23 cellular contexts compared by ENCODE assay signal in genomic region chr17:79461041-79461440, GRCh38.
A peak's percentile ranks its signal among the peaks of the same experiment; 100 is the strongest.
DNase-seq lines count a peak whose midpoint lies in the region; ATAC-seq, FAIRE-seq and TF ChIP-seq lines count a peak whose summit lies in the region.
"Had no signal": no experiment of that assay in that cellular context is flagged by ENCODE, and none has a peak within 500 bp of the region (broad histone marks: within the 10 kb centered on the region; RNA-seq: fewer than 3 reads in every experiment).

No MANE protein-coding gene starts in this region.

- TF ChIP-seq CTCF in bronchial epithelial cell (IDR thresholded peaks at IDR 0.05; ENCODE audit: insufficient read depth, low read length, severe bottlenecking) (no peak), osteocyte (IDR thresholded peaks at IDR 0.05) (no peak), left lung (IDR thresholded peaks at IDR 0.05) (no peak)

- H3K27me3 ChIP-seq in bronchial epithelial cell (ENCODE audit: control insufficient read depth, insufficient read depth, low read length) (no peaks in the 10 kb centered on the region), left lung (peaks cover 0 to 45% of the 10 kb centered on the region in 2 donors)
- H3K27me3 ChIP-seq: pancreas had no signal

- no peak for TF ChIP-seq POLR2A in GM12891 (IDR thresholded peaks at IDR 0.05; ENCODE audit: low read depth, low read length)

- H3K4me1 Mint-ChIP-seq in osteocyte (ENCODE audit: unreplicated experiment): peaks cover 30% of the 10 kb centered on the region
- H3K4me1 Mint-ChIP-seq: naive B cell had no signal

- H3K27ac ChIP-seq in left lung: no peak overlapping the region
- H3K27ac ChIP-seq: coronary artery, pancreas had no signal

- H3K4me1 ChIP-seq in left lung: no peaks in the 10 kb centered on the region
- H3K4me1 ChIP-seq: pancreas had no signal

- no peaks in the 10 kb centered on the region for H3K9me3 ChIP-seq in left lung
- H3K9me3 ChIP-seq: pancreas had no signal

- H3K9me3 Mint-ChIP-seq in osteocyte (ENCODE audit: unreplicated experiment): no peaks in the 10 kb centered on the region
- H3K9me3 Mint-ChIP-seq: activated naive CD4-positive, alpha-beta T cell treated with anti-CD3 and anti-CD28 coated beads for 36 hours; activated T-cell treated with anti-CD3 and anti-CD28 coated beads, Interleukin-2, amount 50 U/mL, for 4 hours had no signal

- H3K27ac Mint-ChIP-seq in osteocyte (ENCODE audit: unreplicated experiment): peak overlapping the region; percentile 62
- H3K27ac Mint-ChIP-seq: activated naive CD4-positive, alpha-beta T cell treated with anti-CD3 and anti-CD28 coated beads for 36 hours; naive B cell had no signal

- no peaks in the 10 kb centered on the region for H3K27me3 Mint-ChIP-seq in osteocyte (ENCODE audit: unreplicated experiment)

- FAIRE-seq in bronchial epithelial cell (lab: Jason Lieb, UNC) (peak; percentile 28), GM12891 (lab: Jason Lieb, UNC) (no peak)
- FAIRE-seq: H1, kidney, pancreas had no signal

- intact Hi-C loops in left lung (cut with DNase I): no loop called here

- H3K4me3 Mint-ChIP-seq in osteocyte (ENCODE audit: unreplicated experiment): no peak overlapping the region
- H3K4me3 Mint-ChIP-seq: activated naive CD4-positive, alpha-beta T cell treated with anti-CD3 and anti-CD28 coated beads for 36 hours; activated T-cell treated with anti-CD3 and anti-CD28 coated beads, Interleukin-2, amount 50 U/mL, for 4 hours had no signal

- H3K36me3 ChIP-seq in bronchial epithelial cell (ENCODE audit: control insufficient read depth, insufficient read depth, low read length) (no peaks in the 10 kb centered on the region), left lung (no peaks in the 10 kb centered on the region)
- H3K36me3 ChIP-seq: pancreas had no signal

- H3K4me3 ChIP-seq in bronchial epithelial cell (ENCODE audit: low read depth, low read length) (no peak overlapping the region), left lung (no peak overlapping the region)
- H3K4me3 ChIP-seq: coronary artery, pancreas had no signal

- no peaks in the 10 kb centered on the region for H3K36me3 Mint-ChIP-seq in osteocyte (ENCODE audit: unreplicated experiment)
- H3K36me3 Mint-ChIP-seq: naive B cell had no signal

- no peak for ATAC-seq in GM18870 (IDR thresholded peaks at IDR 0.05; ENCODE audit: unreplicated experiment)
- no peak for ATAC-seq in left lung
- ATAC-seq: activated T-cell treated with anti-CD3 and anti-CD28 coated beads, Interleukin-2, amount 50 U/mL, for 4 hours; pancreas; right cardiac atrium had no signal

- DNase-seq in EH (ENCODE audit: low read depth): peak; percentile 23
- peak; percentile 31 for DNase-seq in M059J (ENCODE audit: low read depth)
- DNase-seq in bronchial epithelial cell (ENCODE audit: low read depth): peak; percentile 5
- DNase-seq in osteocyte (ENCODE audit: extremely low spot score, unreplicated experiment): no peak
- DNase-seq in left lung: no peak
- DNase-seq in amniotic stem cell (lab: John Stamatoyannopoulos, UW): no peak
- no peak for DNase-seq in GM12891 (ENCODE audit: insufficient read length, low spot score)
- DNase-seq: activated CD4-positive, alpha-beta T cell treated with anti-CD3 and anti-CD28 coated beads for 1 hour; activated naive CD4-positive, alpha-beta T cell treated with anti-CD3 and anti-CD28 coated beads for 36 hours; activated T-cell treated with anti-CD3 and anti-CD28 coated beads, Interleukin-2, amount 50 U/mL, for 4 hours; C1 segment of cervical spinal cord; GF-D8; kidney; naive B cell; NCI-H1417 treated with DMSO at 0.1 percent for 48 hours; NCI-H2107; NCI-H526; pancreas; right cardiac atrium; SW 1271 had no signal

TF ChIP-seq in GM12891, 5 proteins besides CTCF, POLR2A, EP300 and RAD21:
- no peak for TF ChIP-seq TAF1 (IDR thresholded peaks at IDR 0.05; ENCODE audit: low read depth, low read length)
- TF ChIP-seq PAX5 (IDR thresholded peaks at IDR 0.05; ENCODE audit: insufficient read depth, low read length, severe bottlenecking): no peak
- TF ChIP-seq POLR2AphosphoS5 (IDR thresholded peaks at IDR 0.05; ENCODE audit: low read depth, low read length): no peak
- no peak for TF ChIP-seq POU2F2 (IDR thresholded peaks at IDR 0.05; ENCODE audit: low read depth, low read length)
- TF ChIP-seq SPI1 (IDR thresholded peaks at IDR 0.05; ENCODE audit: low read depth, low read length): no peak

Comparison
In these comparisons a context has a peak if more than half of its experiments do, and no peak if none do; other contexts are left out.
1. DNase-seq: peak in EH (single experiment), M059J (single experiment) and bronchial epithelial cell (single experiment); none in osteocyte (single experiment), left lung (0 of 2), amniotic stem cell (single experiment) and GM12891 (single experiment).